Comparison of ENCODE assay signal across 14 cellular contexts in genomic region chr10:79599644-79600043, GRCh38. TPM values are rescaled to one million over a fixed set of nuclear protein-coding genes. Genes with fewer than 3 reads are reported as not detected.
DNase-seq lines count a peak whose midpoint lies in the region; FAIRE-seq and TF ChIP-seq lines count a peak whose summit lies in the region.
"Not testable (repeated sequence)": the region's sequence is repeated elsewhere in the genome, so short reads cannot be mapped to it uniquely, and the experiment has no call there.
"Had no signal": no experiment of that assay in that cellular context is flagged by ENCODE, and none has a peak within 500 bp of the region (broad histone marks: within the 10 kb centered on the region; RNA-seq: fewer than 3 reads in every experiment).

No MANE protein-coding gene starts in this region.

- H3K9me3 ChIP-seq in H9 (ENCODE audit: control insufficient read depth, low read depth, low read length); iPS DF 6.9 (ENCODE audit: control insufficient read depth, insufficient read depth, low read length): not testable (repeated sequence)
- H3K9me3 ChIP-seq in HUES64 (ENCODE audit: insufficient read depth, low read depth, low read length) = peaks cover 28% of the 10 kb centered on the region
- peaks cover 16 to 25% of the 10 kb centered on the region in 2 experiments for H3K9me3 ChIP-seq in H1 (ENCODE audit: insufficient read depth in 2 of 2, low read depth in 1 of 2, low read length in 1 of 2)

- H2AK5ac ChIP-seq in H9 (ENCODE audit: insufficient read length, low read length); H1 (ENCODE audit: low read depth, low read length): not testable (repeated sequence)

- not testable (repeated sequence) for H3K79me2 ChIP-seq in H9 (ENCODE audit: insufficient read depth, low read length); H1 (ENCODE audit: control insufficient read depth in 1 of 2, insufficient read depth in 2 of 2, low read length in 2 of 2)

- not testable (repeated sequence) for H3K27me3 ChIP-seq in H9 (ENCODE audit: insufficient read depth, low read length); HUES64 (ENCODE audit: insufficient read depth, low read length); H1 (replicated peaks in 1 of 4; ENCODE audit: control insufficient read depth in 3 of 4, extremely low read depth in 1 of 4, insufficient read depth in 3 of 4, low read length in 3 of 4); iPS DF 6.9 (ENCODE audit: control insufficient read depth, insufficient read depth, low read length)

- H3K4me1 ChIP-seq in H9 (ENCODE audit: insufficient read depth, low read length); HUES64 (ENCODE audit: insufficient read depth, low read length); H1 (replicated peaks in 1 of 4; ENCODE audit: control insufficient read depth in 3 of 4, insufficient read depth in 4 of 4, low read length in 3 of 4); iPS DF 6.9 (ENCODE audit: control insufficient read depth, insufficient read depth, low read length): not testable (repeated sequence)

- H4K91ac ChIP-seq in H9 (ENCODE audit: insufficient read length, low read depth, low read length); H1 (replicated peaks; ENCODE audit: insufficient read length, low read length): not testable (repeated sequence)

- not testable (repeated sequence) for H3K4me3 Mint-ChIP-seq in H9

- H4K5ac ChIP-seq in H9 (ENCODE audit: insufficient read length, low read depth, low read length); H1 (ENCODE audit: insufficient read length, low read depth, low read length): not testable (repeated sequence)

- not testable (repeated sequence) for H2BK20ac ChIP-seq in H9 (ENCODE audit: low read depth, low read length, poor library complexity, severe bottlenecking); H1 (ENCODE audit: low read length)

- H3K23ac ChIP-seq in H9 (ENCODE audit: insufficient read length, low read depth, low read length); H1 (ENCODE audit: insufficient read length): not testable (repeated sequence)

- H3K14ac ChIP-seq in H9 (ENCODE audit: insufficient read depth, low read length); H1 (ENCODE audit: insufficient read length): not testable (repeated sequence)

- H3K27me3 Mint-ChIP-seq in H9 (ENCODE audit: low read depth) = not testable (repeated sequence)

- not testable (repeated sequence) for H4K20me1 ChIP-seq in H9 (ENCODE audit: control insufficient read depth, insufficient read depth, insufficient read length); H1 (replicated peaks in 1 of 2; ENCODE audit: control insufficient read depth in 1 of 2, insufficient read depth in 2 of 2, low read length in 2 of 2)

- not testable (repeated sequence) for H3K9ac ChIP-seq in H9 (ENCODE audit: extremely low read depth, insufficient read length, low read length); HUES64 (ENCODE audit: low read depth, low read length); H1 (replicated peaks in 1 of 4; ENCODE audit: extremely low read depth in 1 of 4, low read depth in 3 of 4, low read length in 3 of 4)

- H2BK15ac ChIP-seq in H9 (ENCODE audit: low read depth, low read length); H1 (ENCODE audit: low read length): not testable (repeated sequence)

- peak; percentile 42 for DNase-seq in H9
- DNase-seq in H1 (ENCODE audit: low read depth in 1 of 2, low spot score in 2 of 2) = peak; percentile 10 to 63
- DNase-seq in iPS DF 19.7 (ENCODE audit: low read depth, low spot score) = peak; percentile 52
- peak; percentile 25 for DNase-seq in iPS DF 6.9 (ENCODE audit: low read depth, low spot score)

- not testable (repeated sequence) for H3K36me3 ChIP-seq in HUES64 (ENCODE audit: insufficient read depth, low read length); H1 (ENCODE audit: control insufficient read depth in 2 of 4, insufficient read depth in 4 of 4, low read length in 3 of 4); iPS DF 6.9 (ENCODE audit: control insufficient read depth, insufficient read depth, low read length)

- H3K18ac ChIP-seq in H9 (ENCODE audit: insufficient read length, low read depth, low read length); H1 (ENCODE audit: extremely low read depth, low read length): not testable (repeated sequence)

- H2AFZ ChIP-seq in H9 (ENCODE audit: low read length); H1 (ENCODE audit: low read length): not testable (repeated sequence)

- TF ChIP-seq CTCF in H9 (conservative IDR thresholded peaks at IDR 0.05); H1 (IDR thresholded peaks at IDR 0.05; ENCODE audit: control extremely low read depth in 1 of 3, insufficient read depth in 1 of 3, low read depth in 1 of 3, low read length in 3 of 3): not testable (repeated sequence)

- H3K56ac ChIP-seq in H9 (ENCODE audit: insufficient read length, low read depth, low read length); H1 (replicated peaks; ENCODE audit: insufficient read length, low read depth, low read length): not testable (repeated sequence)

- H4K8ac ChIP-seq in H9 (replicated peaks; ENCODE audit: insufficient read length, low read depth, low read length); H1 (ENCODE audit: extremely low read depth, insufficient read depth, low read length): not testable (repeated sequence)

- H2BK12ac ChIP-seq in H9 (ENCODE audit: insufficient read length, low read depth, low read length); H1 (ENCODE audit: low read depth, low read length): not testable (repeated sequence)

- not testable (repeated sequence) for H3K4me2 ChIP-seq in H9 (ENCODE audit: insufficient read depth, insufficient read length, low read length)
- H3K4me2 ChIP-seq in H1 (ENCODE audit: insufficient read depth in 1 of 2, low read depth in 2 of 2, low read length in 2 of 2) = 0 out of 4 replicates have a peak overlapping the region, but pooled peaks of 1 of the 2 experiments have one; percentile 2

- peaks cover 21% of the 10 kb centered on the region in 2 experiments for H3K4me1 Mint-ChIP-seq in H9

- TF ChIP-seq POLR2A in H1 (IDR thresholded peaks at IDR 0.05; ENCODE audit: control extremely low read depth in 1 of 2, low read depth in 2 of 2, low read length in 2 of 2) = not testable (repeated sequence)

- TF ChIP-seq RAD21 in H1 (IDR thresholded peaks at IDR 0.05 in 1 of 2, conservative IDR thresholded peaks at IDR 0.05 in 1 of 2; ENCODE audit: low read depth in 2 of 2, low read length in 2 of 2) = not testable (repeated sequence)

- H3K4ac ChIP-seq in H9 (ENCODE audit: low read depth, low read length); H1 (replicated peaks; ENCODE audit: insufficient read length, low read depth, low read length): not testable (repeated sequence)

- H2BK5ac ChIP-seq in H9 (ENCODE audit: insufficient read length, low read length) = not testable (repeated sequence)
- peak overlapping the region; percentile 12; the same call in 1 of the 2 replicates for H2BK5ac ChIP-seq in H1 (ENCODE audit: low read depth, low read length)

- no CpG with 5 or more reads among the region's 9 CpGs for WGBS in H9 (ENCODE audit: extremely low coverage, insufficient read length, low lambda C conversion rate)
- 87% methylated on average over 9 of the region's 9 CpGs for WGBS in HUES64
- WGBS in H1 (ENCODE audit: extremely low coverage in 1 of 2, insufficient coverage in 1 of 2, insufficient read length in 1 of 2, insufficient replicate concordance in 2 of 2, low coverage in 1 of 2, low lambda C conversion rate in 2 of 2, missing lambda C conversion rate in 1 of 2), 2 experiments = 55% methylated on average over 9 of the region's 9 CpGs; no CpG with 5 or more reads in 1 of the 2 experiments
- no CpG with 5 or more reads among the region's 9 CpGs for WGBS in iPS DF 6.9 (ENCODE audit: insufficient coverage, insufficient read length)

- peak; percentile 19 for FAIRE-seq in H1 (lab: Jason Lieb, UNC)

- peaks cover 35 to 38% of the 10 kb centered on the region in 2 experiments for H3K9me3 Mint-ChIP-seq in H9

- CTCF ChIA-PET in H1 (lab: Charles Lee; ENCODE audit: partially characterized antibody) = not testable (repeated sequence)

- peaks cover 21 to 35% (median 29%) of the 10 kb centered on the region in 3 experiments for H3K36me3 Mint-ChIP-seq in H9 (ENCODE audit: insufficient read depth in 1 of 3, low read depth in 3 of 3)

- POLR2A ChIA-PET in H1 (lab: Charles Lee; ENCODE audit: partially characterized antibody) = not testable (repeated sequence)

- H3T11ph ChIP-seq in H9 (ENCODE audit: low read length) = not testable (repeated sequence)

- TF ChIP-seq EP300 in H1 (IDR thresholded peaks at IDR 0.05; ENCODE audit: borderline replicate concordance in 1 of 2, low read depth in 2 of 2, low read length in 2 of 2) = peak in 1 of 2 experiments; percentile 42; a peak in 2 of 3 replicates

- H3K23me2 ChIP-seq in H9 (ENCODE audit: insufficient read length, low read depth, low read length, poor library complexity, severe bottlenecking); H1 (ENCODE audit: low read depth, low read length): not testable (repeated sequence)

- not testable (repeated sequence) for H3K27ac ChIP-seq in H9 (ENCODE audit: insufficient read length, low read depth, low read length); H1 (ENCODE audit: low read depth, low read length); iPS DF 6.9 (ENCODE audit: low read length)
- peak overlapping the region; percentile 64; the same call in 1 of the 2 replicates for H3K27ac ChIP-seq in HUES64 (ENCODE audit: low read depth, low read length)

- not testable (repeated sequence) for H2BK120ac ChIP-seq in H9 (ENCODE audit: low read depth, low read length, poor library complexity, severe bottlenecking); H1 (replicated peaks; ENCODE audit: low read depth, low read length)

- H3K4me3 ChIP-seq in HUES64 (ENCODE audit: low read length); iPS DF 6.9 (ENCODE audit: low read length): not testable (repeated sequence)
- peak overlapping the region in 1 of 4 experiments; percentile 19; a peak in 1 of 8 replicates for H3K4me3 ChIP-seq in H1 (ENCODE audit: extremely low read depth in 1 of 4, insufficient read depth in 2 of 4, low read depth in 3 of 4, low read length in 4 of 4)

- peak overlapping the region; percentile 37 to 85 (median 53); a peak in 5 of 7 replicates for H3K27ac Mint-ChIP-seq in H9

- H3K79me1 ChIP-seq in H9 (ENCODE audit: insufficient read depth, low read depth, low read length, poor library complexity, severe bottlenecking); H1 (ENCODE audit: low read depth, low read length): not testable (repeated sequence)

RNA-seq across cellular contexts. Expression of gene SFTPA1, which starts 11.1 kb away (rescaled TPM):
- not detected in 2 replicates for total RNA-seq in H9 (2021)
- polyA plus RNA-seq in HUES64 (2013, experiment 1 of 2) = not detected
- polyA plus RNA-seq in HUES64 (2013, experiment 2 of 2) = not detected
- total RNA-seq in H1 (2021; fragmentation: NEBNext Ultra II Directional; extraction: Animal tissue kit (Norgen Biotek cat#: 25700)) = not detected in 2 replicates
- polyA plus RNA-seq in H1 (2011; rRNA removed) = not detected in 2 replicates
- polyA plus RNA-seq in H1 (2011; cell fraction: cytosol; rRNA removed) = not detected
- not detected for polyA plus RNA-seq in H1 (2011; cell fraction: nucleus; rRNA removed)
- not detected in 4 replicates for polyA plus RNA-seq in H1 (2012, experiment 1 of 2)
- not detected for polyA plus RNA-seq in H1 (2012, experiment 2 of 2)
- polyA plus RNA-seq in H1 (2013, experiment 1 of 2) = not detected
- polyA plus RNA-seq in H1 (2013, experiment 2 of 2) = not detected
- not detected in 2 replicates for polyA minus RNA-seq in H1 (2011; rRNA and poly(A)+ RNA removed)
- polyA minus RNA-seq in H1 (2011; cell fraction: cytosol; rRNA and poly(A)+ RNA removed) = not detected
- not detected for polyA minus RNA-seq in H1 (2011; cell fraction: nucleus; rRNA and poly(A)+ RNA removed)
- total RNA-seq: A673; CD4-positive, alpha-beta memory T cell; CD4-positive, CD25-positive, alpha-beta regulatory T cell; CD8-positive, alpha-beta memory T cell; Daoy; G401 had no signal
- polyA plus RNA-seq: AG04450; CD14-positive monocyte; CD4-positive, alpha-beta memory T cell; CD4-positive, CD25-positive, alpha-beta regulatory T cell; CD8-positive, alpha-beta memory T cell; GM12878 had no signal

RNA-seq across cellular contexts. Expression of gene SFTPA2, which starts 39.4 kb away (rescaled TPM):
- total RNA-seq in H9 (2021) = not detected in 2 replicates
- not detected for polyA plus RNA-seq in HUES64 (2013, experiment 1 of 2)
- not detected for polyA plus RNA-seq in HUES64 (2013, experiment 2 of 2)
- not detected in 2 replicates for total RNA-seq in H1 (2021; fragmentation: NEBNext Ultra II Directional; extraction: Animal tissue kit (Norgen Biotek cat#: 25700))
- not detected in 2 replicates for polyA plus RNA-seq in H1 (2011; rRNA removed)
- not detected for polyA plus RNA-seq in H1 (2011; cell fraction: cytosol; rRNA removed)
- not detected for polyA plus RNA-seq in H1 (2011; cell fraction: nucleus; rRNA removed)
- polyA plus RNA-seq in H1 (2012, experiment 1 of 2) = not detected in 4 replicates
- not detected for polyA plus RNA-seq in H1 (2012, experiment 2 of 2)
- polyA plus RNA-seq in H1 (2013, experiment 1 of 2) = not detected
- polyA plus RNA-seq in H1 (2013, experiment 2 of 2) = not detected
- not detected in 2 replicates for polyA minus RNA-seq in H1 (2011; rRNA and poly(A)+ RNA removed)
- not detected for polyA minus RNA-seq in H1 (2011; cell fraction: cytosol; rRNA and poly(A)+ RNA removed)
- not detected for polyA minus RNA-seq in H1 (2011; cell fraction: nucleus; rRNA and poly(A)+ RNA removed)
- total RNA-seq: A673; CD4-positive, alpha-beta memory T cell; CD4-positive, CD25-positive, alpha-beta regulatory T cell; CD8-positive, alpha-beta memory T cell; Daoy; G401 had no signal
- polyA plus RNA-seq: AG04450; CD14-positive monocyte; CD4-positive, alpha-beta memory T cell; CD4-positive, CD25-positive, alpha-beta regulatory T cell; CD8-positive, alpha-beta memory T cell had no signal
